Comparison of ENCODE assay signal across 8 cellular contexts in genomic region chr17:75843577-75844529, GRCh38. TPM values are rescaled to one million over a fixed set of nuclear protein-coding genes. Genes with fewer than 3 reads are reported as not detected.
DNase-seq lines count a peak whose midpoint lies in the region; ATAC-seq and TF ChIP-seq lines count a peak whose summit lies in the region.

UNC13D (minus strand) TSS chr17:75844404; CDS start chr17:75844337, 67 bp downstream.

- no peaks in the 10 kb centered on the region for H3K27me3 ChIP-seq in CD4-positive, alpha-beta T cell (ENCODE audit: control insufficient read depth, insufficient read depth, low read length)
- no peaks in the 10 kb centered on the region for H3K27me3 ChIP-seq in neutrophil

- peak; percentile 77 for ATAC-seq in CD4-positive, alpha-beta T cell (ENCODE audit: poor library complexity)
- no peak for ATAC-seq in HG02938 (IDR thresholded peaks at IDR 0.05; ENCODE audit: unreplicated experiment)

- peaks cover 77% of the 10 kb centered on the region for H3K36me3 Mint-ChIP-seq in CD4-positive, alpha-beta T cell (ENCODE audit: low read depth)

- peaks cover 25% of the 10 kb centered on the region for H3K4me1 Mint-ChIP-seq in CD4-positive, alpha-beta T cell (ENCODE audit: low read depth)

- peak; percentile 47 to 73 (median 60) for DNase-seq in CD4-positive, alpha-beta T cell
- DNase-seq in HT-29 (ENCODE audit: low spot score) (peak; percentile 50), NCI-H128 (lab: John Stamatoyannopoulos, UW; ENCODE audit: unreplicated experiment) (no peak), pons (ENCODE audit: low spot score) (no peak)
- DNase-seq in activated CD4-positive, alpha-beta T cell treated with anti-CD3 and anti-CD28 coated beads for 48 hours = peak; percentile 65
- peak; percentile 47 for DNase-seq in effector CD8-positive, alpha-beta T cell (lab: John Stamatoyannopoulos, UW)

- peak within 1 kb of the TSS; percentile 96 for H3K4me3 Mint-ChIP-seq in CD4-positive, alpha-beta T cell

- POLR2A ChIA-PET in CD4-positive, alpha-beta T cell (lab: Charles Lee) = interaction anchor here (0.7 to 4.5 kb wide), 17 partner anchors 9 to 91 kb away, joined by 3 to 125 read pairs (median 7); partner anchors contain the start of genes GALK1, TRIM65, UNK and WBP2

- no peaks in the 10 kb centered on the region for H3K9me3 Mint-ChIP-seq in CD4-positive, alpha-beta T cell

- H3K4me1 ChIP-seq in neutrophil (ENCODE audit: control insufficient read depth in 1 of 2, insufficient read depth in 1 of 2, low read depth in 1 of 2, low read length in 1 of 2) = peaks cover 42 to 51% of the 10 kb centered on the region in 2 experiments

- H3K27ac Mint-ChIP-seq in CD4-positive, alpha-beta T cell = peak within 1 kb of the TSS; percentile 92

- H3K27ac ChIP-seq in CD4-positive, alpha-beta T cell (ENCODE audit: low read depth, low read length) = peak within 1 kb of the TSS; percentile 95
- H3K27ac ChIP-seq in neutrophil = peak within 1 kb of the TSS; percentile 98

- peak within 1 kb of the TSS; percentile 78 to 98 for H3K4me3 ChIP-seq in neutrophil (ENCODE audit: low read depth in 1 of 2, low read length in 1 of 2)

- H3K9me3 ChIP-seq in CD4-positive, alpha-beta T cell (ENCODE audit: control insufficient read depth, low read length) = no peaks in the 10 kb centered on the region
- peaks cover 14% of the 10 kb centered on the region for H3K9me3 ChIP-seq in neutrophil

- H3K36me3 ChIP-seq in neutrophil = peaks cover 82% of the 10 kb centered on the region

- CTCF ChIA-PET in CD4-positive, alpha-beta T cell (lab: Charles Lee) = interaction anchor here (0.7 to 2.1 kb wide), 6 partner anchors 12 to 90 kb away, joined by 3 to 8 read pairs (median 4); partner anchors contain the start of genes TRIM65 and WBP2

- H3K27me3 Mint-ChIP-seq in CD4-positive, alpha-beta T cell = no peaks in the 10 kb centered on the region

- intact Hi-C loops in CD4-positive, alpha-beta T cell (cut with DNase I, micrococcal nuclease) = loop anchor here in 1 of 2 experiments (5.0 kb wide), 1 partner anchor 33 kb away; the partner anchor contains the start of gene TRIM47

- TF ChIP-seq CTCF in CD4-positive, alpha-beta T cell (IDR thresholded peaks at IDR 0.05) = peak; percentile 13
- TF ChIP-seq CTCF in neutrophil (IDR thresholded peaks at IDR 0.05) = peak; percentile 18

RNA-seq across cellular contexts. Expression of gene UNC13D, which starts in this region (rescaled TPM):
- 100 to 1,000 TPM; 110 to 112 TPM for total RNA-seq in CD4-positive, alpha-beta T cell
- total RNA-seq in HT-29 (2014; rRNA removed; shearing (Covaris generic)) = 37.5 and 43.5 TPM in 2 replicates

Comparison
In these comparisons a context has a peak if more than half of its experiments do, and no peak if none do; other contexts are left out.
1. DNase-seq: peak in CD4-positive, alpha-beta T cell (10 of 10), HT-29 (single experiment), activated CD4-positive, alpha-beta T cell treated with anti-CD3 and anti-CD28 coated beads for 48 hours (single experiment) and effector CD8-positive, alpha-beta T cell (single experiment); none in NCI-H128 (single experiment) and pons (single experiment).